ENCODE assay signal across 7 cellular contexts in genomic region chr12:127760357-127760756, GRCh38.
"Had no signal": no experiment of that assay in that cellular context is flagged by ENCODE, and none has a peak within 500 bp of the region (broad histone marks: within the 10 kb centered on the region; RNA-seq: fewer than 3 reads in every experiment).

No MANE protein-coding gene starts in this region.

- H3K27ac ChIP-seq: GM23248 had no signal

- H3K9me3 ChIP-seq: HAP-1 had no signal

- ATAC-seq: HCT116, K562 had no signal

- DNase-seq: GM23248, GOT3, IMR-90, KG1 had no signal

- H3K4me1 ChIP-seq: HAP-1 had no signal

- H3K36me3 ChIP-seq: HAP-1 had no signal

- H3K4me3 ChIP-seq: GM23248, HAP-1, K562 had no signal
